In genomic region chr11:65378208-65378927, GRCh38 we compare ENCODE assay signal across 1 cellular context.
TF ChIP-seq lines count a peak whose summit lies in the region.

No MANE protein-coding gene starts in this region.

TF ChIP-seq in GM12878, 131 proteins besides CTCF, POLR2A, EP300 and RAD21:
- peak; percentile 81 to 82; a peak in 3 of 4 replicates for TF ChIP-seq IKZF2 (IDR thresholded peaks at IDR 0.05)
- peak; percentile 39; the same call in 1 of the 2 replicates for TF ChIP-seq EED (IDR thresholded peaks at IDR 0.05; ENCODE audit: low read depth)
- TF ChIP-seq SPI1 (IDR thresholded peaks at IDR 0.05; ENCODE audit: borderline replicate concordance, insufficient read depth, low read depth, low read length): peak; percentile 97
- TF ChIP-seq CBX5 (IDR thresholded peaks at IDR 0.05; ENCODE audit: low read depth): no peak
- no peak for TF ChIP-seq KAT2A (conservative IDR thresholded peaks at IDR 0.05; ENCODE audit: control insufficient read depth, low read depth, low read length)
- TF ChIP-seq IKZF1 (conservative IDR thresholded peaks at IDR 0.05): peak; percentile 80
- no peak for TF ChIP-seq NFYA (IDR thresholded peaks at IDR 0.05; ENCODE audit: borderline replicate concordance, low read depth, low read length)
- TF ChIP-seq, protein P1, sequence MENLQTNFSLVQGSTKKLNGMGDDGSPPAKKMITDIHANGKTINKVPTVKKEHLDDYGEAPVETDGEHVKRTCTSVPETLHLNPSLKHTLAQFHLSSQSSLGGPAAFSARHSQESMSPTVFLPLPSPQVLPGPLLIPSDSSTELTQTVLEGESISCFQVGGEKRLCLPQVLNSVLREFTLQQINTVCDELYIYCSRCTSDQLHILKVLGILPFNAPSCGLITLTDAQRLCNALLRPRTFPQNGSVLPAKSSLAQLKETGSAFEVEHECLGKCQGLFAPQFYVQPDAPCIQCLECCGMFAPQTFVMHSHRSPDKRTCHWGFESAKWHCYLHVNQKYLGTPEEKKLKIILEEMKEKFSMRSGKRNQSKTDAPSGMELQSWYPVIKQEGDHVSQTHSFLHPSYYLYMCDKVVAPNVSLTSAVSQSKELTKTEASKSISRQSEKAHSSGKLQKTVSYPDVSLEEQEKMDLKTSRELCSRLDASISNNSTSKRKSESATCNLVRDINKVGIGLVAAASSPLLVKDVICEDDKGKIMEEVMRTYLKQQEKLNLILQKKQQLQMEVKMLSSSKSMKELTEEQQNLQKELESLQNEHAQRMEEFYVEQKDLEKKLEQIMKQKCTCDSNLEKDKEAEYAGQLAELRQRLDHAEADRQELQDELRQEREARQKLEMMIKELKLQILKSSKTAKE (IDR thresholded peaks at IDR 0.05; ENCODE audit: low read depth, poor library complexity, severe bottlenecking): peak; percentile 24
- peak; percentile 14; the same call in 1 of the 2 replicates for TF ChIP-seq GATAD2B (conservative IDR thresholded peaks at IDR 0.05; ENCODE audit: low read depth)
- TF ChIP-seq DPF2 (IDR thresholded peaks at IDR 0.05): 0 out of 2 replicates have a peak, but pooled peaks have one; percentile 37
- TF ChIP-seq CHD2 (IDR thresholded peaks at IDR 0.05; ENCODE audit: borderline replicate concordance, low read depth, low read length): peak; percentile 55; the same call in 1 of the 2 replicates
- TF ChIP-seq RELB (IDR thresholded peaks at IDR 0.05; ENCODE audit: low read depth): 0 out of 2 replicates have a peak, but pooled peaks have one; percentile 53
- TF ChIP-seq MTA2 (IDR thresholded peaks at IDR 0.05; ENCODE audit: low read depth): peak; percentile 35; the same call in 1 of the 2 replicates
